ENCODE assay signal across 22 cellular contexts in the genomic region with DNA sequence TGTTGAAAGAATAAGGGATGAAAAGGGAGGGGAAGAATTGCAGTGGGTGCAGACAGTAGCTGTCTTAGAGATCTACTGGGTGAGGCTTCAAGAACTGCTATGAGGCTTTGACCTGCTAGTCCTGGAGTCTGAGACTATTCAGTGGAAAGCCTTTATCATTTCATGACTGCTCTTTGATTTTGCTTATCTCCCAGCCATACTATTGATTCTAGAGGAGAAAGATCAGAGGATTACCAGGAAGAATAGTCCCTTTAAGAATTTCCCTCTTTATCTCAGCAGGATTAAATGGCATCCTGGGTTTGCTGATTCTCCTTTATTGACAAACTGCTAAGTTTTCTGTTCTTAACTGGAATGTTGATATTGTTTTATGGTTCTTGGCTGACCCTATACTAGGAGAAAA.
DNase-seq lines count a peak whose midpoint lies in the region; ATAC-seq and TF ChIP-seq lines count a peak whose summit lies in the region.
"Had no signal": no experiment of that assay in that cellular context is flagged by ENCODE, and none has a peak within 500 bp of the region (broad histone marks: within the 10 kb centered on the region; RNA-seq: fewer than 3 reads in every experiment).

No MANE protein-coding gene starts in this region.

- no peak overlapping the region for H3K9ac ChIP-seq in endodermal cell (ENCODE audit: extremely low read depth, low read length, poor library complexity, severe bottlenecking)

- H3K9me3 ChIP-seq in CD8-positive, alpha-beta memory T cell (ENCODE audit: low read length) = no peaks in the 10 kb centered on the region
- no peaks in the 10 kb centered on the region for H3K9me3 ChIP-seq in endodermal cell (ENCODE audit: control insufficient read depth, low read length)
- H3K9me3 ChIP-seq: BE2C, HAP-1 had no signal

- no peak for TF ChIP-seq CTCF in endodermal cell (conservative IDR thresholded peaks at IDR 0.05)

- peaks cover 35 to 65% (median 59%) of the 10 kb centered on the region in 3 donors for H3K4me1 Mint-ChIP-seq in CD8-positive, alpha-beta memory T cell
- peaks cover 47% of the 10 kb centered on the region for H3K4me1 Mint-ChIP-seq in endodermal cell
- H3K4me1 Mint-ChIP-seq in naive thymus-derived CD8-positive, alpha-beta T cell = peaks cover 22 to 57% (median 41%) of the 10 kb centered on the region in 4 donors
- H3K4me1 Mint-ChIP-seq in stimulated activated naive CD8-positive, alpha-beta T cell treated with anti-CD3 and anti-CD28 coated beads, Interleukin-15, amount 100 ng/mL, for 72 hours = peaks cover 73% of the 10 kb centered on the region

- H3K9me3 Mint-ChIP-seq in activated naive CD4-positive, alpha-beta T cell treated with anti-CD3 and anti-CD28 coated beads, Interleukin-2, amount 50 U/mL, for 72 hours = no peaks in the 10 kb centered on the region
- H3K9me3 Mint-ChIP-seq in CD8-positive, alpha-beta memory T cell = no peaks in the 10 kb centered on the region
- no peaks in the 10 kb centered on the region for H3K9me3 Mint-ChIP-seq in endodermal cell
- H3K9me3 Mint-ChIP-seq in naive thymus-derived CD8-positive, alpha-beta T cell = no peaks in the 10 kb centered on the region
- no peaks in the 10 kb centered on the region for H3K9me3 Mint-ChIP-seq in stimulated activated naive CD8-positive, alpha-beta T cell treated with anti-CD3 and anti-CD28 coated beads, Interleukin-15, amount 100 ng/mL, for 72 hours
- H3K9me3 Mint-ChIP-seq: GM23338 had no signal

- no peaks in the 10 kb centered on the region for H3K4me1 ChIP-seq in CD8-positive, alpha-beta memory T cell (ENCODE audit: insufficient read depth, low read length)
- peaks cover 22% of the 10 kb centered on the region for H3K4me1 ChIP-seq in endodermal cell (ENCODE audit: control insufficient read depth, insufficient read depth, low read length)
- H3K4me1 ChIP-seq: BE2C had no signal

- no peaks in the 10 kb centered on the region for H3K27me3 Mint-ChIP-seq in CD8-positive, alpha-beta memory T cell
- no peaks in the 10 kb centered on the region for H3K27me3 Mint-ChIP-seq in endodermal cell (ENCODE audit: insufficient read depth)
- H3K27me3 Mint-ChIP-seq in naive thymus-derived CD8-positive, alpha-beta T cell = no peaks in the 10 kb centered on the region
- no peaks in the 10 kb centered on the region for H3K27me3 Mint-ChIP-seq in stimulated activated naive CD8-positive, alpha-beta T cell treated with anti-CD3 and anti-CD28 coated beads, Interleukin-15, amount 100 ng/mL, for 72 hours

- H3K27me3 ChIP-seq in CD8-positive, alpha-beta memory T cell (ENCODE audit: insufficient read depth, low read length, poor library complexity, severe bottlenecking) = no peaks in the 10 kb centered on the region
- no peaks in the 10 kb centered on the region for H3K27me3 ChIP-seq in endodermal cell (ENCODE audit: control insufficient read depth, insufficient read depth, low read length, poor library complexity, severe bottlenecking)
- H3K27me3 ChIP-seq: BE2C had no signal

- peak overlapping the region; percentile 7 to 55 for H3K27ac Mint-ChIP-seq in activated naive CD4-positive, alpha-beta T cell treated with anti-CD3 and anti-CD28 coated beads, Interleukin-2, amount 50 U/mL, for 72 hours
- peak overlapping the region in 6 of 8 donors; percentile 7 to 64 (median 48) for H3K27ac Mint-ChIP-seq in CD8-positive, alpha-beta memory T cell
- H3K27ac Mint-ChIP-seq in endodermal cell = peak overlapping the region; percentile 83
- H3K27ac Mint-ChIP-seq in naive thymus-derived CD8-positive, alpha-beta T cell = peak overlapping the region in 7 of 10 donors; percentile 8 to 84 (median 33)
- no peak overlapping the region for H3K27ac Mint-ChIP-seq in stimulated activated naive CD8-positive, alpha-beta T cell treated with anti-CD3 and anti-CD28 coated beads, Interleukin-15, amount 100 ng/mL, for 72 hours
- H3K27ac Mint-ChIP-seq: GM23338 had no signal

- H3K4me3 ChIP-seq in CD8-positive, alpha-beta memory T cell (ENCODE audit: low read length) = no peak overlapping the region
- H3K4me3 ChIP-seq in endodermal cell (ENCODE audit: low read length) = no peak overlapping the region
- H3K4me3 ChIP-seq: GM23338, HAP-1 had no signal

- H3K4me3 Mint-ChIP-seq in CD8-positive, alpha-beta memory T cell = no peak overlapping the region
- no peak overlapping the region for H3K4me3 Mint-ChIP-seq in endodermal cell
- no peak overlapping the region for H3K4me3 Mint-ChIP-seq in naive thymus-derived CD8-positive, alpha-beta T cell
- H3K4me3 Mint-ChIP-seq in stimulated activated naive CD8-positive, alpha-beta T cell treated with anti-CD3 and anti-CD28 coated beads, Interleukin-15, amount 100 ng/mL, for 72 hours = no peak overlapping the region
- H3K4me3 Mint-ChIP-seq: GM23338 had no signal

- ATAC-seq in activated naive CD4-positive, alpha-beta T cell treated with anti-CD3 and anti-CD28 coated beads, Interleukin-2, amount 50 U/mL, for 72 hours = no peak
- no peak for ATAC-seq in naive thymus-derived CD8-positive, alpha-beta T cell
- ATAC-seq in stimulated activated naive CD8-positive, alpha-beta T cell treated with anti-CD3 and anti-CD28 coated beads, Interleukin-15, amount 100 ng/mL, for 72 hours = no peak
- ATAC-seq: GM23338, Panc1 had no signal

- no peak for DNase-seq in activated naive CD4-positive, alpha-beta T cell treated with anti-CD3 and anti-CD28 coated beads, Interleukin-2, amount 50 U/mL, for 72 hours (ENCODE audit: low spot score in 2 of 2)
- DNase-seq in activated naive CD4-positive, alpha-beta T cell treated with anti-CD3 and anti-CD28 coated beads, Interleukin-2, amount 50 U/mL, for 16 hours = no peak
- no peak for DNase-seq in CD8-positive, alpha-beta memory T cell
- no peak for DNase-seq in endodermal cell
- DNase-seq in naive thymus-derived CD8-positive, alpha-beta T cell = no peak
- DNase-seq in stimulated activated CD4-positive, alpha-beta T cell treated with anti-CD3 and anti-CD28 coated beads, Interleukin-2, amount 100 ng/mL, for 24 hours = no peak
- no peak for DNase-seq in stimulated activated naive CD8-positive, alpha-beta T cell treated with anti-CD3 and anti-CD28 coated beads, Interleukin-15, amount 100 ng/mL, for 72 hours
- DNase-seq: BE2C; Calu3; GDM1; KBM-7; NCI-H1092; NCI-H1436; NCI-H2029; NCI-H345; NCI-H774; NK-92 treated with Interleukin-12 subunit alpha and Interleukin-12 subunit beta, amount 100 ng/mL, for 24 hours; SIG-M5 had no signal

- CTCF ChIA-PET in CD8-positive, alpha-beta memory T cell (lab: Charles Lee) = interaction anchor here (1.3 kb wide), 1 partner anchor 11 kb away, joined by 3 read pairs; no protein-coding TSS in a partner anchor

- H3K36me3 Mint-ChIP-seq in activated naive CD4-positive, alpha-beta T cell treated with anti-CD3 and anti-CD28 coated beads, Interleukin-2, amount 50 U/mL, for 72 hours = peaks cover 19 to 59% of the 10 kb centered on the region in 2 donors
- H3K36me3 Mint-ChIP-seq in CD8-positive, alpha-beta memory T cell = peaks cover 6 to 93% (median 37%) of the 10 kb centered on the region in 3 donors
- peaks cover 40% of the 10 kb centered on the region for H3K36me3 Mint-ChIP-seq in endodermal cell (ENCODE audit: low read depth)
- peaks cover 6 to 95% (median 30%) of the 10 kb centered on the region in 3 donors for H3K36me3 Mint-ChIP-seq in naive thymus-derived CD8-positive, alpha-beta T cell

- POLR2A ChIA-PET in CD8-positive, alpha-beta memory T cell (lab: Charles Lee) = no interaction called here
- POLR2A ChIA-PET in naive thymus-derived CD8-positive, alpha-beta T cell (lab: Charles Lee) = interaction anchor here (0.9 kb wide), 1 partner anchor 97 kb away, joined by 4 read pairs; no protein-coding TSS in a partner anchor

- peaks cover 70% of the 10 kb centered on the region for H3K36me3 ChIP-seq in CD8-positive, alpha-beta memory T cell (ENCODE audit: insufficient read depth, low read length)
- H3K36me3 ChIP-seq in endodermal cell (ENCODE audit: control insufficient read depth, insufficient read depth, low read length) = peaks cover 19% of the 10 kb centered on the region

- no peak overlapping the region for H3K27ac ChIP-seq in CD8-positive, alpha-beta memory T cell (ENCODE audit: low read depth, low read length)
- no peak overlapping the region for H3K27ac ChIP-seq in endodermal cell (ENCODE audit: low read depth, low read length)
- H3K27ac ChIP-seq: HL-60 had no signal

Comparison
In these comparisons a context has a peak if more than half of its experiments do, and no peak if none do; other contexts are left out.
1. H3K27ac Mint-ChIP-seq: peak in activated naive CD4-positive, alpha-beta T cell treated with anti-CD3 and anti-CD28 coated beads, Interleukin-2, amount 50 U/mL, for 72 hours (2 of 2), CD8-positive, alpha-beta memory T cell (6 of 8), endodermal cell (single experiment) and naive thymus-derived CD8-positive, alpha-beta T cell (7 of 10); none in stimulated activated naive CD8-positive, alpha-beta T cell treated with anti-CD3 and anti-CD28 coated beads, Interleukin-15, amount 100 ng/mL, for 72 hours (0 of 2).